ENCODE assay signal across 2 cellular contexts in the genomic region with DNA sequence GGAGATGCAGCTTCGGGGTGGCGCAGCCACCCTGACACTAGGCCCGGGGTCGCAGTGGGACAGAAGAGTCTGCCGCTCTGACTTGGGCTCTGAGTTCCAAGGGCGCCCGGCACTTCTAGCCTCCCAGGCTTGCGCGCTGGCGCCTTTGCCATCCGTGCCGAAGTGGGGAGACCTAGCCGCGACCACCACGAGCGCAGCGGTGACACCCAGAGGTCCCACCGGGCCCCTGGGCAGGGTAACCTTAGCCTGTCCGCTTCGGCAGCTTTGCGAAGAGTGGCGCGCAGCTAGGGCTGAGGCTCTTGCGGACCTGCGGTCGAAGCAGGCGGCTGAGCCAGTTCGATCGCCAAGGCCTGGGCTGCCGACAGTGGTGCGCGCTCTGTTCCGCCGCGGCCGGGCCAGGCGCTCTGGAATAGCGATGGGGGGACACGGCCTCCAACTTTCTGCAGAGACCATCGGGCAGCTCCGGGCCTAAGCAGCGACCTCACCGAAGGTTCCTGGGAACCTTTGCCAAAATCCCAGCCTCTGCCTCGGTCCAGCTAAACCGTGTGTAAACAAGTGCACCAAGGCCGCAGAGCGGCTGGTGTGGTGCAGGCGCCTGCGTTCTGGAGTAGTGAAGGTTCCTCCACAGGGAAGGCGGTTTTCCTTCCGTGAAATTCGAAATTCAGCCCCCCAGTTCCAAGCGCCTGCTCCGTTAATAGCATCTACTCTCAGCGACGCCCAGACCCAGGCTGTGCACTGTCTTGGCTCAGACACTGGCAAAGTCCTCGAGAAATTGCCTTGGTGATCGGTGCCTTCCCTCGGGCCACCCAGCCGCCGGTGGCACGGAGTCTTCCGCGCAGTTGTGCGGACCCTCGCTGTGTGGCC.
TF ChIP-seq lines count a peak whose summit lies in the region.

No MANE protein-coding gene starts in this region.

TF ChIP-seq in liver, 16 proteins besides CTCF, POLR2A, EP300 and RAD21:
- TF ChIP-seq FOXA2 (IDR thresholded peaks at IDR 0.05) (peak; percentile 11), NR2F2 (IDR thresholded peaks at IDR 0.05) (no peak), GABPA (IDR thresholded peaks at IDR 0.05 in 1 of 2, conservative IDR thresholded peaks at IDR 0.05 in 1 of 2) (no peak)
TF ChIP-seq in liver: peak in this region for 1.

TF ChIP-seq in HepG2, 621 proteins besides CTCF, POLR2A, EP300 and RAD21:
- TF ChIP-seq ZNF547 (CRISPR knock-in tag; IDR thresholded peaks at IDR 0.05) = no peak
- TF ChIP-seq FOXO1 (CRISPR knock-in tag; IDR thresholded peaks at IDR 0.05) = no peak
- TF ChIP-seq ZNF570 (CRISPR knock-in tag; IDR thresholded peaks at IDR 0.05; ENCODE audit: borderline replicate concordance) = no peak
- TF ChIP-seq, protein P1, sequence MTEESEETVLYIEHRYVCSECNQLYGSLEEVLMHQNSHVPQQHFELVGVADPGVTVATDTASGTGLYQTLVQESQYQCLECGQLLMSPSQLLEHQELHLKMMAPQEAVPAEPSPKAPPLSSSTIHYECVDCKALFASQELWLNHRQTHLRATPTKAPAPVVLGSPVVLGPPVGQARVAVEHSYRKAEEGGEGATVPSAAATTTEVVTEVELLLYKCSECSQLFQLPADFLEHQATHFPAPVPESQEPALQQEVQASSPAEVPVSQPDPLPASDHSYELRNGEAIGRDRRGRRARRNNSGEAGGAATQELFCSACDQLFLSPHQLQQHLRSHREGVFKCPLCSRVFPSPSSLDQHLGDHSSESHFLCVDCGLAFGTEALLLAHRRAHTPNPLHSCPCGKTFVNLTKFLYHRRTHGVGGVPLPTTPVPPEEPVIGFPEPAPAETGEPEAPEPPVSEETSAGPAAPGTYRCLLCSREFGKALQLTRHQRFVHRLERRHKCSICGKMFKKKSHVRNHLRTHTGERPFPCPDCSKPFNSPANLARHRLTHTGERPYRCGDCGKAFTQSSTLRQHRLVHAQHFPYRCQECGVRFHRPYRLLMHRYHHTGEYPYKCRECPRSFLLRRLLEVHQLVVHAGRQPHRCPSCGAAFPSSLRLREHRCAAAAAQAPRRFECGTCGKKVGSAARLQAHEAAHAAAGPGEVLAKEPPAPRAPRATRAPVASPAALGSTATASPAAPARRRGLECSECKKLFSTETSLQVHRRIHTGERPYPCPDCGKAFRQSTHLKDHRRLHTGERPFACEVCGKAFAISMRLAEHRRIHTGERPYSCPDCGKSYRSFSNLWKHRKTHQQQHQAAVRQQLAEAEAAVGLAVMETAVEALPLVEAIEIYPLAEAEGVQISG (CRISPR knock-in tag; IDR thresholded peaks at IDR 0.05) = no peak
- TF ChIP-seq ZSCAN12 (CRISPR knock-in tag; IDR thresholded peaks at IDR 0.05) = no peak
- TF ChIP-seq NFE2L1 (CRISPR knock-in tag; IDR thresholded peaks at IDR 0.05; ENCODE audit: borderline replicate concordance) = no peak
- no peak for TF ChIP-seq CREB1 (IDR thresholded peaks at IDR 0.05)
- no peak for TF ChIP-seq CREB1 (CRISPR knock-in tag; IDR thresholded peaks at IDR 0.05)
- no peak for TF ChIP-seq ETV6 (CRISPR knock-in tag; conservative IDR thresholded peaks at IDR 0.05)
- no peak for TF ChIP-seq RFX5 (IDR thresholded peaks at IDR 0.05; ENCODE audit: low read depth, low read length)
- TF ChIP-seq SRSF1 (optimal IDR thresholded peaks at IDR 0.05; ENCODE audit: low read depth, low read length) = no peak
- TF ChIP-seq DMAP1 (CRISPR knock-in tag; IDR thresholded peaks at IDR 0.05) = no peak
- TF ChIP-seq, protein P2, sequence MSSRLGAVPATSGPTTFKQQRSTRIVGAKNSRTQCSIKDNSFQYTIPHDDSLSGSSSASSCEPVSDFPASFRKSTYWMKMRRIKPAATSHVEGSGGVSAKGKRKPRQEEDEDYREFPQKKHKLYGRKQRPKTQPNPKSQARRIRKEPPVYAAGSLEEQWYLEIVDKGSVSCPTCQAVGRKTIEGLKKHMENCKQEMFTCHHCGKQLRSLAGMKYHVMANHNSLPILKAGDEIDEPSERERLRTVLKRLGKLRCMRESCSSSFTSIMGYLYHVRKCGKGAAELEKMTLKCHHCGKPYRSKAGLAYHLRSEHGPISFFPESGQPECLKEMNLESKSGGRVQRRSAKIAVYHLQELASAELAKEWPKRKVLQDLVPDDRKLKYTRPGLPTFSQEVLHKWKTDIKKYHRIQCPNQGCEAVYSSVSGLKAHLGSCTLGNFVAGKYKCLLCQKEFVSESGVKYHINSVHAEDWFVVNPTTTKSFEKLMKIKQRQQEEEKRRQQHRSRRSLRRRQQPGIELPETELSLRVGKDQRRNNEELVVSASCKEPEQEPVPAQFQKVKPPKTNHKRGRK (CRISPR knock-in tag; IDR thresholded peaks at IDR 0.05) = no peak
- no peak for TF ChIP-seq IKZF1 (IDR thresholded peaks at IDR 0.05)
